In the genomic region with DNA sequence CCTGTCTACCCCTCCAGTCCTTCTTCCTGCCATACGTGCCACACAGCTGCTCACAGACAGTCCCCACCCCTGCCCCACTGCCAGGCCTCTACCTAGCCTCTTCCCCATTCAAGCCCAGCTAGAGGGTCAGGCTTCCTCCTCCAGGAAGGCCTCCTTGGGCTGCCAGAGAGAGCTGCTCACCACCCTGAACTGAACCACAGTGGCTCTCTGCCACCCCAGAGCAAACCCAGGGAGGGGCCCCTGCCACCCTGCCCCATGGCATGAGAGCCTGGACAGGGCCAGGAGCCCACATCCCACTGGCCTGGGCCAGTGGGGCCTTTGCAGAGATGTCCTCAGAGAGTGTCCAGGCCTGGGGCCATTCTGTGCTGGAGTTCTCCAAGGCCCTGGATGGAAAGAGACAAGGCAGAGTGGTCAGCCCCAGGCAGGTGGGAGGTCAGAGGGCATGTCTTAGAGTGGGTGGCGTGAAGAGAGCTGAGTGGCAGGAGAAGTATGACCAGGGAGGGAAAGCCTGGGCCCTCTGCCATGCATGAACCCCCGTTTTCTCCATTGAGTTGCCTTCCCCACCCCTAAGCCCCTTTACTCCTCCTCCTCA, we compare ENCODE assay signal across 14 cellular contexts. TPM values are rescaled to one million over a fixed set of nuclear protein-coding genes. Genes with fewer than 3 reads are reported as not detected.
A peak's percentile ranks its signal among the peaks of the same experiment; 100 is the strongest.
DNase-seq lines count a peak whose midpoint lies in the region; ATAC-seq, FAIRE-seq and TF ChIP-seq lines count a peak whose summit lies in the region.
"Had no signal": no experiment of that assay in that cellular context is flagged by ENCODE, and none has a peak within 500 bp of the region (broad histone marks: within the 10 kb centered on the region; RNA-seq: fewer than 3 reads in every experiment).

No MANE protein-coding gene starts in this region.

- no peak overlapping the region for H4K5ac ChIP-seq in H1 (ENCODE audit: insufficient read length, low read depth, low read length)

- peak overlapping the region; percentile 92; the same call in 1 of the 2 replicates for H2BK12ac ChIP-seq in H1 (ENCODE audit: low read depth, low read length)

- no peak overlapping the region for H3K23ac ChIP-seq in H1 (ENCODE audit: insufficient read length)

- peaks cover 6% of the 10 kb centered on the region; the same call in 1 of the 2 replicates for H3K36me3 Mint-ChIP-seq in HFFc6 (ENCODE audit: low read depth)
- H3K36me3 Mint-ChIP-seq: CD8-positive, alpha-beta memory T cell had no signal

- H3K4ac ChIP-seq in H1 (replicated peaks; ENCODE audit: insufficient read length, low read depth, low read length), result no peak overlapping the region

- H3K9me3 ChIP-seq in H1 (ENCODE audit: insufficient read depth in 2 of 2, low read depth in 1 of 2, low read length in 1 of 2), result no peaks in the 10 kb centered on the region
- no peaks in the 10 kb centered on the region for H3K9me3 ChIP-seq in tibial artery
- H3K9me3 ChIP-seq: BE2C had no signal

- no peaks in the 10 kb centered on the region for H3K79me2 ChIP-seq in H1 (ENCODE audit: control insufficient read depth in 1 of 2, insufficient read depth in 2 of 2, low read length in 2 of 2)

- TF ChIP-seq CTCF in HFFc6 (IDR thresholded peaks at IDR 0.05) (no peak), H1 (IDR thresholded peaks at IDR 0.05; ENCODE audit: control extremely low read depth in 1 of 3, insufficient read depth in 1 of 3, low read depth in 1 of 3, low read length in 3 of 3) (no peak), omental fat pad (IDR thresholded peaks at IDR 0.05) (no peak), tibial artery (IDR thresholded peaks at IDR 0.05) (no peak)

- H3K9me3 Mint-ChIP-seq in HFFc6, result peaks cover 7% of the 10 kb centered on the region; the same call in 1 of the 2 replicates

- H3K36me3 ChIP-seq in H1 (ENCODE audit: control insufficient read depth in 2 of 4, insufficient read depth in 4 of 4, low read length in 3 of 4) (no peaks in the 10 kb centered on the region), tibial artery (no peaks in the 10 kb centered on the region)
- H3K36me3 ChIP-seq: BE2C had no signal

- ATAC-seq in omental fat pad (ENCODE audit: low FRiP score), result no peak
- ATAC-seq in HG02884 (IDR thresholded peaks at IDR 0.05; ENCODE audit: unreplicated experiment), result no peak
- ATAC-seq: PC-3 had no signal

- no peak for TF ChIP-seq POLR2A in H1 (IDR thresholded peaks at IDR 0.05; ENCODE audit: control extremely low read depth in 1 of 2, low read depth in 2 of 2, low read length in 2 of 2)

- H3K4me1 Mint-ChIP-seq in HFFc6 (ENCODE audit: low read depth), result peaks cover 52% of the 10 kb centered on the region
- H3K4me1 Mint-ChIP-seq: CD8-positive, alpha-beta memory T cell had no signal

- DNase-seq in HFFc6 (no peak), H1 (ENCODE audit: low read depth in 1 of 2, low spot score in 2 of 2) (no peak), omental fat pad (ENCODE audit: low spot score) (peak; percentile 13), tibial artery (peak; percentile 17 to 65), substantia nigra (lab: John Stamatoyannopoulos, UW) (no peak)
- no peak for DNase-seq in stimulated activated naive CD4-positive, alpha-beta T cell treated with Interleukin-2 at 50 U/mL for 16 hours (lab: John Stamatoyannopoulos, UW)
- DNase-seq: BE2C; CD8-positive, alpha-beta memory T cell; EL; KBM-7; PC-3 had no signal

- no peaks in the 10 kb centered on the region for H3K79me1 ChIP-seq in H1 (ENCODE audit: low read depth, low read length)

- no peak for TF ChIP-seq EP300 in H1 (IDR thresholded peaks at IDR 0.05; ENCODE audit: borderline replicate concordance in 1 of 2, low read depth in 2 of 2, low read length in 2 of 2)

- POLR2A ChIA-PET in H1 (lab: Charles Lee; ENCODE audit: partially characterized antibody), result interaction anchor here (1.1 to 2.1 kb wide), 3 partner anchors 12 to 20 kb away, joined by 3 to 8 read pairs (median 4); no protein-coding TSS in a partner anchor

- H3K27ac Mint-ChIP-seq in HFFc6, result peak overlapping the region; percentile 99
- H3K27ac Mint-ChIP-seq: CD8-positive, alpha-beta memory T cell had no signal

- no peak overlapping the region for H3K9ac ChIP-seq in H1 (replicated peaks in 1 of 4; ENCODE audit: extremely low read depth in 1 of 4, low read depth in 3 of 4, low read length in 3 of 4)

- no peak overlapping the region for H3K4me3 ChIP-seq in H1 (ENCODE audit: extremely low read depth in 1 of 4, insufficient read depth in 2 of 4, low read depth in 3 of 4, low read length in 4 of 4)
- H3K4me3 ChIP-seq in tibial artery, result no peak overlapping the region

- peaks cover 4 to 18% (median 7%) of the 10 kb centered on the region in 4 experiments for H3K4me1 ChIP-seq in H1 (replicated peaks in 1 of 4; ENCODE audit: control insufficient read depth in 3 of 4, insufficient read depth in 4 of 4, low read length in 3 of 4)
- peaks cover 0 to 85% (median 43%) of the 10 kb centered on the region in 4 donors for H3K4me1 ChIP-seq in tibial artery
- H3K4me1 ChIP-seq: BE2C had no signal

- no peak for TF ChIP-seq RAD21 in H1 (IDR thresholded peaks at IDR 0.05 in 1 of 2, conservative IDR thresholded peaks at IDR 0.05 in 1 of 2; ENCODE audit: low read depth in 2 of 2, low read length in 2 of 2)

- H2BK120ac ChIP-seq in H1 (replicated peaks; ENCODE audit: low read depth, low read length), result no peak overlapping the region

- H3K4me3 Mint-ChIP-seq in HFFc6, result no peak overlapping the region
- H3K4me3 Mint-ChIP-seq: CD8-positive, alpha-beta memory T cell had no signal

- peak overlapping the region; percentile 48; the same call in 1 of the 2 replicates for H2BK20ac ChIP-seq in H1 (ENCODE audit: low read length)

- H3K27me3 Mint-ChIP-seq in HFFc6 (ENCODE audit: insufficient read depth), result no peaks in the 10 kb centered on the region; the same call in 1 of the 2 replicates

- peak overlapping the region; percentile 2; the same call in 1 of the 2 replicates for H2AK5ac ChIP-seq in H1 (ENCODE audit: low read depth, low read length)

- 94% methylated on average over 2 of the region's 3 CpGs; no CpG with 5 or more reads in 1 of the 2 experiments for WGBS in H1 (ENCODE audit: extremely low coverage in 1 of 2, insufficient coverage in 1 of 2, insufficient read length in 1 of 2, insufficient replicate concordance in 2 of 2, low coverage in 1 of 2, low lambda C conversion rate in 2 of 2, missing lambda C conversion rate in 1 of 2), 2 experiments

- no peak overlapping the region for H4K91ac ChIP-seq in H1 (replicated peaks; ENCODE audit: insufficient read length, low read length)

- H3K18ac ChIP-seq in H1 (ENCODE audit: extremely low read depth, low read length), result peak overlapping the region; percentile 60; the same call in 1 of the 2 replicates

- H4K20me1 ChIP-seq in H1 (replicated peaks in 1 of 2; ENCODE audit: control insufficient read depth in 1 of 2, insufficient read depth in 2 of 2, low read length in 2 of 2), result no peaks in the 10 kb centered on the region

- no peak overlapping the region for H3K27ac ChIP-seq in H1 (ENCODE audit: low read depth, low read length)
- H3K27ac ChIP-seq in tibial artery, result peak overlapping the region; percentile 89 to 93
- H3K27ac ChIP-seq in substantia nigra (ENCODE audit: low read depth, low read length, poor library complexity, severe bottlenecking), result no peak overlapping the region
- H3K27ac ChIP-seq: HL-60 had no signal

- H3K23me2 ChIP-seq in H1 (ENCODE audit: low read depth, low read length), result peaks cover 2% of the 10 kb centered on the region; the same call in 1 of the 2 replicates

- no peak overlapping the region for H3K56ac ChIP-seq in H1 (replicated peaks; ENCODE audit: insufficient read length, low read depth, low read length)

- H3K14ac ChIP-seq in H1 (ENCODE audit: insufficient read length), result no peak overlapping the region

- 0 out of 2 replicates have a peak overlapping the region, but pooled peaks have one; percentile 81 for H2BK15ac ChIP-seq in H1 (ENCODE audit: low read length)

- peak overlapping the region; percentile 93; the same call in 1 of the 2 replicates for H2BK5ac ChIP-seq in H1 (ENCODE audit: low read depth, low read length)

- CTCF ChIA-PET in H1 (lab: Charles Lee; ENCODE audit: partially characterized antibody), result interaction anchor here (0.6 to 4.2 kb wide), 8 partner anchors 10 to 168 kb away, joined by 3 to 19 read pairs (median 4); no protein-coding TSS in a partner anchor

- H3K4me2 ChIP-seq in H1 (ENCODE audit: insufficient read depth in 1 of 2, low read depth in 2 of 2, low read length in 2 of 2), result 0 out of 4 replicates have a peak overlapping the region, but pooled peaks of 1 of the 2 experiments have one; percentile 41

- no peak for FAIRE-seq in H1 (lab: Jason Lieb, UNC)

- H4K8ac ChIP-seq in H1 (ENCODE audit: extremely low read depth, insufficient read depth, low read length), result no peak overlapping the region; the same call in 1 of the 2 replicates

- intact Hi-C loops in tibial artery (cut with DNase I; ENCODE audit: low total_unique reads), result no loop called here

- H3K27me3 ChIP-seq in H1 (replicated peaks in 1 of 4; ENCODE audit: control insufficient read depth in 3 of 4, extremely low read depth in 1 of 4, insufficient read depth in 3 of 4, low read length in 3 of 4), result no peaks in the 10 kb centered on the region
- H3K27me3 ChIP-seq in tibial artery, result no peaks in the 10 kb centered on the region
- H3K27me3 ChIP-seq: BE2C had no signal

- no peak overlapping the region for H2AFZ ChIP-seq in H1 (ENCODE audit: low read length)

RNA-seq across cellular contexts. Expression of a gene that starts 40.4 kb away (rescaled TPM):
- not detected for total RNA-seq in HFFc6 (2021; fragmentation: NEBNext Ultra II Directional; extraction: Animal tissue kit (Norgen Biotek cat#: 25700))
- not detected in 2 replicates for total RNA-seq in H1 (2021; fragmentation: NEBNext Ultra II Directional; extraction: Animal tissue kit (Norgen Biotek cat#: 25700))
- 0.26 and 0.33 TPM in 2 replicates for polyA plus RNA-seq in H1 (2011; rRNA removed)
- polyA plus RNA-seq in H1 (2011; cell fraction: cytosol; rRNA removed), result not detected
- not detected for polyA plus RNA-seq in H1 (2011; cell fraction: nucleus; rRNA removed)
- polyA plus RNA-seq in H1 (2012, experiment 1 of 2), result 0.23 TPM in 1 of 4 replicates, not detected in the others
- polyA plus RNA-seq in H1 (2012, experiment 2 of 2), result not detected
- 0.16 TPM for polyA plus RNA-seq in H1 (2013, experiment 1 of 2)
- not detected for polyA plus RNA-seq in H1 (2013, experiment 2 of 2)
- not detected in 2 replicates for polyA minus RNA-seq in H1 (2011; rRNA and poly(A)+ RNA removed)
- not detected for polyA minus RNA-seq in H1 (2011; cell fraction: cytosol; rRNA and poly(A)+ RNA removed)
- not detected for polyA minus RNA-seq in H1 (2011; cell fraction: nucleus; rRNA and poly(A)+ RNA removed)
- not detected for total RNA-seq in omental fat pad
- total RNA-seq: CD8-positive, alpha-beta memory T cell; PC-3 had no signal
- polyA plus RNA-seq: AG04450; CD8-positive, alpha-beta memory T cell had no signal

RNA-seq across cellular contexts. Expression of a gene that starts 59.0 kb away (rescaled TPM):
- 1 to 10 TPM; 3.9 to 7.2 (median 6.0) TPM for total RNA-seq in HFFc6 (2021; fragmentation: NEBNext Ultra II Directional; extraction: Animal tissue kit (Norgen Biotek cat#: 25700))
- total RNA-seq in H1 (2021; fragmentation: NEBNext Ultra II Directional; extraction: Animal tissue kit (Norgen Biotek cat#: 25700)), result 5.6 and 6.2 TPM in 2 replicates
- polyA plus RNA-seq in H1 (2011; rRNA removed), result 12.0 and 21.6 TPM in 2 replicates
- 14.6 TPM for polyA plus RNA-seq in H1 (2011; cell fraction: cytosol; rRNA removed)
- 19.1 TPM for polyA plus RNA-seq in H1 (2011; cell fraction: nucleus; rRNA removed)
- 4.4 to 11.8 TPM (median 8.7 TPM) in 4 replicates for polyA plus RNA-seq in H1 (2012, experiment 1 of 2)
- polyA plus RNA-seq in H1 (2012, experiment 2 of 2), result 5.8 TPM
- 3.1 TPM for polyA plus RNA-seq in H1 (2013, experiment 1 of 2)
- 2.6 TPM for polyA plus RNA-seq in H1 (2013, experiment 2 of 2)
- polyA minus RNA-seq in H1 (2011; rRNA and poly(A)+ RNA removed), result 3.9 and 8.7 TPM in 2 replicates
- 5.5 TPM for polyA minus RNA-seq in H1 (2011; cell fraction: cytosol; rRNA and poly(A)+ RNA removed)
- polyA minus RNA-seq in H1 (2011; cell fraction: nucleus; rRNA and poly(A)+ RNA removed), result 14.0 TPM
- total RNA-seq in omental fat pad, result 1 to 10 TPM in 3 of 4 donors, not detected in 1; 2.5 to 5.7 (median 3.4) TPM
- total RNA-seq: CD8-positive, alpha-beta memory T cell had no signal
- polyA plus RNA-seq: CD8-positive, alpha-beta memory T cell had no signal

Comparison
In these comparisons a context has a peak if more than half of its experiments do, and no peak if none do; other contexts are left out.
1. DNase-seq: peak in omental fat pad (single experiment) and tibial artery (2 of 2); none in HFFc6 (single experiment), H1 (0 of 2), stimulated activated naive CD4-positive, alpha-beta T cell treated with Interleukin-2 at 50 U/mL for 16 hours (single experiment) and substantia nigra (0 of 49).
2. H3K27ac ChIP-seq: peak in tibial artery (2 of 2); none in H1 (single experiment) and substantia nigra (single experiment).